In genomic region chr7:149573519-149573918, GRCh38 we compare ENCODE assay signal across 19 cellular contexts.
"Had no signal": no experiment of that assay in that cellular context is flagged by ENCODE, and none has a peak within 500 bp of the region (broad histone marks: within the 10 kb centered on the region; RNA-seq: fewer than 3 reads in every experiment).

No MANE protein-coding gene starts in this region.

- H3K4me3 Mint-ChIP-seq: activated naive CD4-positive, alpha-beta T cell treated with anti-CD3 and anti-CD28 coated beads, Interleukin-2, amount 10 ng/mL, durations not matched to agents 7 days and 5 days; activated naive CD8-positive, alpha-beta T cell treated with anti-CD3 and anti-CD28 coated beads, Interleukin-2, amount 10 ng/mL, durations not matched to agents 7 days and 5 days; brain; nephron; stimulated activated effector memory CD8-positive, alpha-beta T cell treated with anti-CD3 and anti-CD28 coated beads, Interleukin-12 subunit alpha, Interleukin-12 subunit beta, amount 100 ng/mL, for 72 hours; stimulated activated naive CD8-positive, alpha-beta T cell treated with anti-CD3 and anti-CD28 coated beads, Interleukin-15, Interleukin-2, amounts not matched to agents 100 ng/mL and 50 ng/mL, for 24 hours had no signal

- ATAC-seq: activated CD4-positive, CD25-positive, alpha-beta regulatory T cell treated with anti-CD3 and anti-CD28 coated beads, Interleukin-2, amount 50 U/mL, for 24 hours; left lung; right lobe of liver; stimulated activated effector memory CD8-positive, alpha-beta T cell treated with anti-CD3 and anti-CD28 coated beads, Interleukin-12 subunit alpha, Interleukin-12 subunit beta, amount 100 ng/mL, for 72 hours had no signal

- H3K4me1 Mint-ChIP-seq: activated naive CD4-positive, alpha-beta T cell treated with anti-CD3 and anti-CD28 coated beads, Interleukin-2, amount 10 ng/mL, durations not matched to agents 7 days and 5 days; activated naive CD8-positive, alpha-beta T cell treated with anti-CD3 and anti-CD28 coated beads, Interleukin-2, amount 10 ng/mL, durations not matched to agents 7 days and 5 days; brain had no signal

- DNase-seq: activated CD4-positive, alpha-beta T cell treated with anti-CD3 and anti-CD28 coated beads for 48 hours; activated CD4-positive, alpha-beta T cell treated with anti-CD3 and anti-CD28 coated beads, Interleukin-2, amount 50 U/mL, for 48 hours; activated CD8-positive, alpha-beta memory T cell treated with anti-CD3 and anti-CD28 coated beads for 24 hours; activated gamma-delta T cell; activated naive CD4-positive, alpha-beta T cell treated with anti-CD3 and anti-CD28 coated beads, Interleukin-2, amount 10 ng/mL, durations not matched to agents 7 days and 5 days; activated naive CD8-positive, alpha-beta T cell treated with anti-CD3 and anti-CD28 coated beads, Interleukin-2, amount 10 ng/mL, durations not matched to agents 7 days and 5 days; cerebellar nuclear complex; dorsolateral prefrontal cortex; effector memory CD4-positive, alpha-beta T cell; left lung; right lobe of liver; stimulated activated CD4-positive, alpha-beta T cell treated with anti-CD3 and anti-CD28 coated beads, Interleukin-4, amount 100 ng/mL, for 1 hour; T-helper 9 cell; trophoblast cell had no signal

- H3K27me3 Mint-ChIP-seq: activated naive CD4-positive, alpha-beta T cell treated with anti-CD3 and anti-CD28 coated beads, Interleukin-2, amount 10 ng/mL, durations not matched to agents 7 days and 5 days; activated naive CD8-positive, alpha-beta T cell treated with anti-CD3 and anti-CD28 coated beads, Interleukin-2, amount 10 ng/mL, durations not matched to agents 7 days and 5 days; brain; stimulated activated naive CD8-positive, alpha-beta T cell treated with anti-CD3 and anti-CD28 coated beads, Interleukin-15, Interleukin-2, amounts not matched to agents 100 ng/mL and 50 ng/mL, for 24 hours had no signal

- H3K36me3 Mint-ChIP-seq: stimulated activated effector memory CD8-positive, alpha-beta T cell treated with anti-CD3 and anti-CD28 coated beads, Interleukin-12 subunit alpha, Interleukin-12 subunit beta, amount 100 ng/mL, for 72 hours had no signal
